Comparison of ENCODE assay signal across 9 cellular contexts in the genomic region with DNA sequence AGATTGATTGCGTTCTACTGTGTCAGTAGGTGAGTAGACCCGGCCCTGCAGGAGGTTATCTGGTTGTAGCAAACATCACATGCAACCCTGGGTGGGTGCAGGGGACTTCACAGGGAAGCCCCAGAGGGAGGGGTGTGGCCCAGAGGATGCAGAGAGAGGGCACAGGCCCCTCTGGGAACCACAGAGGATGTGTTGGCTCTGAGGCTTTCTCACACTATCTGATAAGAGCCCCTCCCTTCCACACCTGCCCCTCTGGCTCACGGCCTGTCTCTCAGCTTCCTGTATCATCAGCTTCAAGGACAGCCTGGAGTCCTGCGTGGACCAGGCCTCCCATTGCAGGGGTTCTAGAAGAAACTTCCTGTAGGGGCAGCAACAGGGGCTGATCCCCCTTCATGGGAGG.
A peak's percentile ranks its signal among the peaks of the same experiment; 100 is the strongest.
DNase-seq lines count a peak whose midpoint lies in the region; ATAC-seq and TF ChIP-seq lines count a peak whose summit lies in the region.
"Had no signal": no experiment of that assay in that cellular context is flagged by ENCODE, and none has a peak within 500 bp of the region (broad histone marks: within the 10 kb centered on the region; RNA-seq: fewer than 3 reads in every experiment).

No MANE protein-coding gene starts in this region.

- H3K27ac ChIP-seq in CD8-positive, alpha-beta memory T cell (ENCODE audit: low read depth, low read length), result peak overlapping the region; percentile 27
- no peak overlapping the region for H3K27ac ChIP-seq in hepatocyte
- H3K27ac ChIP-seq in ovary, result no peak overlapping the region
- no peak overlapping the region for H3K27ac ChIP-seq in MM.1S (ENCODE audit: low read length)

- ATAC-seq in GM21825 (IDR thresholded peaks at IDR 0.05; ENCODE audit: unreplicated experiment) (peak; percentile 87), activated B cell treated with CpG ODN at 0.5 μM for 24 hours (ENCODE audit: low read depth) (peak; percentile 95), GM19328 (IDR thresholded peaks at IDR 0.05; ENCODE audit: unreplicated experiment) (no peak)

- H3K79me2 ChIP-seq in hepatocyte (no peaks in the 10 kb centered on the region), MM.1S (ENCODE audit: low read length) (no peaks in the 10 kb centered on the region)

- H3K9me3 ChIP-seq in CD8-positive, alpha-beta memory T cell (ENCODE audit: low read length), result no peaks in the 10 kb centered on the region
- H3K9me3 ChIP-seq in hepatocyte (ENCODE audit: low read depth), result no peaks in the 10 kb centered on the region
- H3K9me3 ChIP-seq in ovary, result no peaks in the 10 kb centered on the region
- no peaks in the 10 kb centered on the region for H3K9me3 ChIP-seq in MM.1S (replicated peaks; ENCODE audit: insufficient read depth, low read length)

- H3K27ac Mint-ChIP-seq in CD8-positive, alpha-beta memory T cell, result peak overlapping the region; percentile 89 to 99 (median 95)
- H3K27ac Mint-ChIP-seq in activated B cell treated with CpG ODN at 0.5 μM for 24 hours (peak overlapping the region; percentile 96), immature natural killer cell (peak overlapping the region; percentile 98 to 100 (median 100))

- H3K9me2 ChIP-seq in hepatocyte (replicated peaks; ENCODE audit: insufficient read depth) (no peaks in the 10 kb centered on the region), MM.1S (replicated peaks; ENCODE audit: insufficient read depth, low read length) (no peaks in the 10 kb centered on the region)

- H3F3A ChIP-seq in MM.1S (ENCODE audit: insufficient read depth, low read length), result no peaks in the 10 kb centered on the region

- peaks cover 41 to 66% (median 62%) of the 10 kb centered on the region in 3 donors for H3K4me1 Mint-ChIP-seq in CD8-positive, alpha-beta memory T cell
- H3K4me1 Mint-ChIP-seq in activated B cell treated with CpG ODN at 0.5 μM for 24 hours (peaks cover 61% of the 10 kb centered on the region), immature natural killer cell (peaks cover 75 to 89% of the 10 kb centered on the region in 2 donors)

- TF ChIP-seq CTCF in activated B cell treated with CpG ODN at 0.5 μM for 24 hours (IDR thresholded peaks at IDR 0.05), result no peak
- no peak for TF ChIP-seq CTCF in hepatocyte (IDR thresholded peaks at IDR 0.05; ENCODE audit: poor library complexity)
- TF ChIP-seq CTCF in ovary (IDR thresholded peaks at IDR 0.05), result no peak
- no peak for TF ChIP-seq CTCF in MM.1S (IDR thresholded peaks at IDR 0.05; ENCODE audit: low read length)

- peak; percentile 64 to 91 (median 85) for DNase-seq in CD8-positive, alpha-beta memory T cell
- DNase-seq in activated B cell treated with CpG ODN at 0.5 μM for 24 hours (peak; percentile 70), immature natural killer cell (peak; percentile 88 to 90 (median 90)), hepatocyte (ENCODE audit: low spot score) (no peak), ovary (no peak), MM.1S (no peak)

- TF ChIP-seq EP300 in ovary (IDR thresholded peaks at IDR 0.05), result no peak

- H2AFZ ChIP-seq in hepatocyte (no peak overlapping the region), MM.1S (ENCODE audit: low read length) (no peak overlapping the region)

- CTCF ChIA-PET in CD8-positive, alpha-beta memory T cell (lab: Charles Lee), result interaction anchor here (0.7 to 5.0 kb wide), 7 partner anchors 12 to 66 kb away, joined by 3 to 58 read pairs (median 6); no protein-coding TSS in a partner anchor
- CTCF ChIA-PET in activated B cell treated with CpG ODN at 0.5 μM for 24 hours (lab: Charles Lee), result interaction anchor here (0.6 to 5.0 kb wide), 7 partner anchors 17 to 105 kb away, joined by 3 to 71 read pairs (median 6); no protein-coding TSS in a partner anchor

- peaks cover 3 to 14% (median 11%) of the 10 kb centered on the region in 3 donors for H3K36me3 Mint-ChIP-seq in CD8-positive, alpha-beta memory T cell
- H3K36me3 Mint-ChIP-seq in activated B cell treated with CpG ODN at 0.5 μM for 24 hours (ENCODE audit: low read depth) (peaks cover 23% of the 10 kb centered on the region), immature natural killer cell (peaks cover 9 to 23% (median 17%) of the 10 kb centered on the region in 3 donors)

- no peaks in the 10 kb centered on the region for H3K27me3 ChIP-seq in CD8-positive, alpha-beta memory T cell (ENCODE audit: insufficient read depth, low read length, poor library complexity, severe bottlenecking)
- H3K27me3 ChIP-seq in hepatocyte (no peaks in the 10 kb centered on the region), ovary (no peaks in the 10 kb centered on the region), MM.1S (replicated peaks; ENCODE audit: insufficient read depth, low read length) (no peaks in the 10 kb centered on the region)

- POLR2A ChIA-PET in CD8-positive, alpha-beta memory T cell (lab: Charles Lee), result interaction anchor here (0.5 to 1.8 kb wide), 5 partner anchors 29 to 80 kb away, joined by 3 to 21 read pairs (median 4); no protein-coding TSS in a partner anchor
- POLR2A ChIA-PET in activated B cell treated with CpG ODN at 0.5 μM for 24 hours (lab: Charles Lee), result interaction anchor here (0.8 to 5.1 kb wide), 14 partner anchors 9 to 65 kb away, joined by 3 to 135 read pairs (median 8); no protein-coding TSS in a partner anchor

- H3K4me2 ChIP-seq in hepatocyte (no peak overlapping the region), MM.1S (ENCODE audit: low read depth, low read length) (no peak overlapping the region)

- peaks cover 55% of the 10 kb centered on the region for H3K4me1 ChIP-seq in CD8-positive, alpha-beta memory T cell (ENCODE audit: insufficient read depth, low read length)
- H3K4me1 ChIP-seq in hepatocyte (ENCODE audit: insufficient read depth) (no peaks in the 10 kb centered on the region), ovary (ENCODE audit: insufficient read depth) (no peaks in the 10 kb centered on the region), MM.1S (ENCODE audit: low read length) (no peaks in the 10 kb centered on the region)

- H3K4me3 Mint-ChIP-seq in CD8-positive, alpha-beta memory T cell, result peak overlapping the region; percentile 42 to 86 (median 76)
- peak overlapping the region; percentile 84 for H3K4me3 Mint-ChIP-seq in activated B cell treated with CpG ODN at 0.5 μM for 24 hours
- H3K4me3 Mint-ChIP-seq in immature natural killer cell, result peak overlapping the region; percentile 84 to 89 (median 89)
- H3K4me3 Mint-ChIP-seq: neural crest cell had no signal

- 67% methylated on average over 4 of the region's 4 CpGs for WGBS in hepatocyte (ENCODE audit: low lambda C conversion rate, missing lambda C conversion rate)
- 71 to 84% (median 81%) methylated on average over 4 of the region's 4 CpGs for WGBS in ovary, 3 donors

- no peak for TF ChIP-seq POLR2A in ovary (IDR thresholded peaks at IDR 0.05)

- H3K27me3 Mint-ChIP-seq in CD8-positive, alpha-beta memory T cell, result no peaks in the 10 kb centered on the region
- H3K27me3 Mint-ChIP-seq in activated B cell treated with CpG ODN at 0.5 μM for 24 hours, result no peaks in the 10 kb centered on the region
- H3K27me3 Mint-ChIP-seq in immature natural killer cell (ENCODE audit: low read depth in 3 of 3), result peaks cover 2 to 25% (median 2%) of the 10 kb centered on the region in 3 donors

- H3K36me3 ChIP-seq in CD8-positive, alpha-beta memory T cell (ENCODE audit: insufficient read depth, low read length), result no peaks in the 10 kb centered on the region
- H3K36me3 ChIP-seq in hepatocyte (replicated peaks; ENCODE audit: insufficient read depth, low read depth) (no peaks in the 10 kb centered on the region), ovary (no peaks in the 10 kb centered on the region), MM.1S (replicated peaks; ENCODE audit: insufficient read depth, low read length) (no peaks in the 10 kb centered on the region)

- no peaks in the 10 kb centered on the region for H3K9me3 Mint-ChIP-seq in CD8-positive, alpha-beta memory T cell
- peaks cover 2% of the 10 kb centered on the region for H3K9me3 Mint-ChIP-seq in activated B cell treated with CpG ODN at 0.5 μM for 24 hours
- H3K9me3 Mint-ChIP-seq in immature natural killer cell, result no peaks in the 10 kb centered on the region
- H3K9me3 Mint-ChIP-seq: neural crest cell had no signal

- intact Hi-C loops in activated B cell treated with CpG ODN at 0.5 μM for 24 hours (cut with micrococcal nuclease), result loop anchor here (1.0 to 2.0 kb wide), 6 partner anchors 18 to 62 kb away; no protein-coding TSS in a partner anchor
- intact Hi-C loops in ovary (cut with DNase I), result no loop called here

- H3K4me3 ChIP-seq in CD8-positive, alpha-beta memory T cell (ENCODE audit: low read length), result peak overlapping the region; percentile 3
- H3K4me3 ChIP-seq in hepatocyte (no peak overlapping the region), ovary (no peak overlapping the region), MM.1S (ENCODE audit: low read length) (no peak overlapping the region)

- no peak overlapping the region for H3K9ac ChIP-seq in MM.1S (ENCODE audit: low read length)

- no peaks in the 10 kb centered on the region for H4K20me1 ChIP-seq in hepatocyte (ENCODE audit: insufficient read depth, poor library complexity, severe bottlenecking)
- H4K20me1 ChIP-seq in MM.1S (ENCODE audit: insufficient read depth, low read length), result no peaks in the 10 kb centered on the region

Comparison
In these comparisons a context has a peak if more than half of its experiments do, and no peak if none do; other contexts are left out.
1. DNase-seq: peak in CD8-positive, alpha-beta memory T cell (5 of 5), activated B cell treated with CpG ODN at 0.5 μM for 24 hours (single experiment) and immature natural killer cell (3 of 3); none in hepatocyte (single experiment), ovary (0 of 5) and MM.1S (single experiment).
2. Peak in every context shown above with its lines, with median percentiles within 50 percentile points of each other: H3K27ac Mint-ChIP-seq and H3K4me3 Mint-ChIP-seq.